28 cellular contexts compared by ENCODE assay signal in genomic region chr5:78637468-78637867, GRCh38. TPM values are rescaled to one million over a fixed set of nuclear protein-coding genes. Genes with fewer than 3 reads are reported as not detected.
DNase-seq lines count a peak whose midpoint lies in the region; ATAC-seq and TF ChIP-seq lines count a peak whose summit lies in the region.
"Had no signal": no experiment of that assay in that cellular context is flagged by ENCODE, and none has a peak within 500 bp of the region (broad histone marks: within the 10 kb centered on the region; RNA-seq: fewer than 3 reads in every experiment).

No MANE protein-coding gene starts in this region.

- H3K27me3 ChIP-seq in brain microvascular endothelial cell (replicated peaks) = no peaks in the 10 kb centered on the region
- H3K27me3 ChIP-seq in hepatocyte = no peaks in the 10 kb centered on the region
- no peaks in the 10 kb centered on the region for H3K27me3 ChIP-seq in stomach smooth muscle (ENCODE audit: control insufficient read depth in 1 of 2, insufficient read depth in 2 of 2, low read length in 2 of 2)
- no peaks in the 10 kb centered on the region for H3K27me3 ChIP-seq in GM23248 (replicated peaks; ENCODE audit: insufficient read depth)
- H3K27me3 ChIP-seq: BLaER1 treated with 17β-estradiol and CSF1 and Interleukin-3, amounts not matched to agents 10 nM and 100 nM; upper lobe of right lung had no signal

- H3K36me3 ChIP-seq in brain microvascular endothelial cell (replicated peaks) (peaks cover 17% of the 10 kb centered on the region), hepatocyte (replicated peaks; ENCODE audit: insufficient read depth, low read depth) (no peaks in the 10 kb centered on the region), stomach smooth muscle (ENCODE audit: control insufficient read depth in 2 of 2, insufficient read depth in 2 of 2, low read length in 2 of 2) (peaks cover 0 to 5% of the 10 kb centered on the region in 2 donors), GM23248 (ENCODE audit: low read depth) (no peaks in the 10 kb centered on the region)
- H3K36me3 ChIP-seq: upper lobe of right lung had no signal

- H3K4me3 ChIP-seq in brain microvascular endothelial cell (ENCODE audit: low read depth, low read length) = no peak overlapping the region
- no peak overlapping the region for H3K4me3 ChIP-seq in hepatocyte
- no peak overlapping the region for H3K4me3 ChIP-seq in stomach smooth muscle (ENCODE audit: low read length in 2 of 2)
- H3K4me3 ChIP-seq in GM23248 = no peak overlapping the region
- H3K4me3 ChIP-seq: BLaER1 treated with 17β-estradiol and CSF1 and Interleukin-3, amounts not matched to agents 10 nM and 100 nM; upper lobe of right lung had no signal

- 68% methylated on average over 5 of the region's 5 CpGs for WGBS in hepatocyte (ENCODE audit: low lambda C conversion rate, missing lambda C conversion rate)
- 90 to 91% methylated on average over 5 of the region's 5 CpGs for WGBS in GM23248 (ENCODE audit: low coverage in 1 of 2, low lambda C conversion rate in 2 of 2, missing lambda C conversion rate in 2 of 2), 2 experiments

- H3K4me1 Mint-ChIP-seq in immature natural killer cell = no peaks in the 10 kb centered on the region
- H3K4me1 Mint-ChIP-seq: activated naive CD8-positive, alpha-beta T cell treated with anti-CD3 and anti-CD28 coated beads for 36 hours had no signal

- H3K9ac ChIP-seq in stomach smooth muscle (ENCODE audit: low read length in 2 of 2) = no peak overlapping the region
- no peak overlapping the region for H3K9ac ChIP-seq in GM23248
- H3K9ac ChIP-seq: BLaER1 treated with 17β-estradiol and CSF1 and Interleukin-3, amounts not matched to agents 10 nM and 100 nM; KMS-11; parathyroid adenoma had no signal

- CTCF ChIA-PET in RWPE1 (lab: Yijun Ruan, JAX) = interaction anchor here (0.6 to 1.5 kb wide), 3 partner anchors 11 to 140 kb away, joined by 3 to 4 read pairs (median 4); no protein-coding TSS in a partner anchor

- H2AFZ ChIP-seq in hepatocyte = no peak overlapping the region
- H2AFZ ChIP-seq in GM23248 = no peak overlapping the region
- H2AFZ ChIP-seq: parathyroid adenoma had no signal

- H3K27ac ChIP-seq in RWPE1 (peak overlapping the region; percentile 82), brain microvascular endothelial cell (peak overlapping the region; percentile 51), hepatocyte (peak overlapping the region; percentile 78), stomach smooth muscle (ENCODE audit: low read length) (peak overlapping the region; percentile 53), GM23248 (no peak overlapping the region)
- H3K27ac ChIP-seq: BLaER1 treated with 17β-estradiol and CSF1 and Interleukin-3, amounts not matched to agents 10 nM and 100 nM; HL-60; KMS-11; parathyroid adenoma; upper lobe of right lung had no signal

- H3K4me3 Mint-ChIP-seq in immature natural killer cell = no peak overlapping the region
- H3K4me3 Mint-ChIP-seq: activated naive CD8-positive, alpha-beta T cell treated with anti-CD3 and anti-CD28 coated beads for 36 hours; activated T-cell treated with anti-CD3 and anti-CD28 coated beads, Interleukin-2, amount 50 U/mL, for 24 hours; dendritic cell treated with granulocyte-macrophage colony-stimulating factor and Interleukin-4, amounts not matched to agents 40 ng/mL and 50 ng/mL, for 4 days; WTC11 had no signal

- H3K9me3 ChIP-seq in hepatocyte (ENCODE audit: low read depth) = no peaks in the 10 kb centered on the region
- H3K9me3 ChIP-seq in stomach smooth muscle (ENCODE audit: control insufficient read depth in 2 of 2, low read length in 2 of 2) = no peaks in the 10 kb centered on the region
- H3K9me3 ChIP-seq in GM23248 (ENCODE audit: low read depth) = no peaks in the 10 kb centered on the region
- H3K9me3 ChIP-seq: upper lobe of right lung had no signal

- H3K27ac Mint-ChIP-seq in immature natural killer cell = no peak overlapping the region
- H3K27ac Mint-ChIP-seq: activated naive CD8-positive, alpha-beta T cell treated with anti-CD3 and anti-CD28 coated beads for 36 hours; activated T-cell treated with anti-CD3 and anti-CD28 coated beads, Interleukin-2, amount 50 U/mL, for 24 hours; dendritic cell treated with granulocyte-macrophage colony-stimulating factor and Interleukin-4, amounts not matched to agents 40 ng/mL and 50 ng/mL, for 4 days; WTC11 had no signal

- ATAC-seq in HG03520 (IDR thresholded peaks at IDR 0.05; ENCODE audit: unreplicated experiment) = no peak
- ATAC-seq: left colon, upper lobe of right lung, WTC11 had no signal

- POLR2A ChIA-PET in RWPE1 (lab: Yijun Ruan, JAX; ENCODE audit: low non-redundant PET) = no interaction called here

- H4K20me1 ChIP-seq in hepatocyte (ENCODE audit: insufficient read depth, poor library complexity, severe bottlenecking) (peaks cover 4% of the 10 kb centered on the region), GM23248 (ENCODE audit: insufficient read depth) (no peaks in the 10 kb centered on the region)

- H3K9me2 ChIP-seq in hepatocyte (replicated peaks; ENCODE audit: insufficient read depth) = no peaks in the 10 kb centered on the region
- no peaks in the 10 kb centered on the region for H3K9me2 ChIP-seq in GM23248 (ENCODE audit: insufficient read depth)

- DNase-seq in RWPE1 (ENCODE audit: low spot score) (no peak), brain microvascular endothelial cell (no peak), hepatocyte (ENCODE audit: low spot score) (no peak), immature natural killer cell (no peak), GM23248 (no peak), NCI-H748 treated with DMSO at 0.1 percent for 48 hours (lab: John Stamatoyannopoulos, UW) (no peak)
- DNase-seq: activated gamma-delta T cell; activated naive CD8-positive, alpha-beta T cell treated with anti-CD3 and anti-CD28 coated beads for 36 hours; activated T-cell treated with anti-CD3 and anti-CD28 coated beads, Interleukin-2, amount 50 U/mL, for 24 hours; DMS153; H7; hypothalamus; left colon; mesendoderm; NCI-H1417; NCI-H2081; NCI-H2227 treated with DMSO at 0.1 percent for 48 hours; NCI-H69; stimulated activated CD8-positive, alpha-beta memory T cell treated with anti-CD3 and anti-CD28 coated beads, Interleukin-4, amount 100 ng/mL, for 48 hours; upper lobe of right lung had no signal

- no peak overlapping the region for H3K4me2 ChIP-seq in hepatocyte
- no peak overlapping the region for H3K4me2 ChIP-seq in GM23248 (ENCODE audit: unreplicated experiment)
- H3K4me2 ChIP-seq: BLaER1 treated with 17β-estradiol and CSF1 and Interleukin-3, amounts not matched to agents 10 nM and 100 nM; KMS-11 had no signal

- TF ChIP-seq CTCF in RWPE1 (conservative IDR thresholded peaks at IDR 0.05; ENCODE audit: low read depth) = no peak
- no peak for TF ChIP-seq CTCF in brain microvascular endothelial cell (IDR thresholded peaks at IDR 0.05; ENCODE audit: low read depth, low read length, missing control alignments)
- TF ChIP-seq CTCF in hepatocyte (IDR thresholded peaks at IDR 0.05; ENCODE audit: poor library complexity) = no peak

- H3K36me3 Mint-ChIP-seq in immature natural killer cell = no peaks in the 10 kb centered on the region
- H3K36me3 Mint-ChIP-seq: activated naive CD8-positive, alpha-beta T cell treated with anti-CD3 and anti-CD28 coated beads for 36 hours had no signal

- H3K79me2 ChIP-seq in hepatocyte (peaks cover 92% of the 10 kb centered on the region), GM23248 (ENCODE audit: insufficient read depth) (peaks cover 74% of the 10 kb centered on the region)
- H3K79me2 ChIP-seq: parathyroid adenoma had no signal

- peaks cover 0 to 11% (median 4%) of the 10 kb centered on the region in 3 donors for H3K27me3 Mint-ChIP-seq in immature natural killer cell (ENCODE audit: low read depth in 3 of 3)
- H3K27me3 Mint-ChIP-seq: dendritic cell treated with granulocyte-macrophage colony-stimulating factor and Interleukin-4, amounts not matched to agents 40 ng/mL and 50 ng/mL, for 4 days had no signal

- in situ Hi-C loops in brain microvascular endothelial cell (cut with HindIII; ENCODE audit: low pct_ligation_motif_present, low sequenced_read_pairs) = loop anchor here (25.0 kb wide), 1 partner anchor 100 kb away; no protein-coding TSS in a partner anchor
- in situ Hi-C loops in GM23248 (cut with MboI) = no loop called here

- H3K9me3 Mint-ChIP-seq in immature natural killer cell = no peaks in the 10 kb centered on the region
- H3K9me3 Mint-ChIP-seq: activated naive CD8-positive, alpha-beta T cell treated with anti-CD3 and anti-CD28 coated beads for 36 hours; activated T-cell treated with anti-CD3 and anti-CD28 coated beads, Interleukin-2, amount 50 U/mL, for 24 hours; dendritic cell treated with granulocyte-macrophage colony-stimulating factor and Interleukin-4, amounts not matched to agents 40 ng/mL and 50 ng/mL, for 4 days had no signal

- H3F3A ChIP-seq in GM23248 (ENCODE audit: insufficient read depth) = peaks cover 27% of the 10 kb centered on the region

- peaks cover 47% of the 10 kb centered on the region for H3K4me1 ChIP-seq in hepatocyte (ENCODE audit: insufficient read depth)
- H3K4me1 ChIP-seq in stomach smooth muscle (ENCODE audit: control insufficient read depth, insufficient read depth, low read length) = peaks cover 52% of the 10 kb centered on the region
- H3K4me1 ChIP-seq in GM23248 (ENCODE audit: insufficient read depth) = peaks cover 30% of the 10 kb centered on the region

RNA-seq across cellular contexts. Expression of gene LHFPL2, which starts 11.1 kb away (rescaled TPM):
- 38.0 and 39.9 TPM in 2 replicates for total RNA-seq in hepatocyte
- 10.2 and 15.6 TPM in 2 replicates for polyA plus RNA-seq in hepatocyte
- polyA plus RNA-seq in immature natural killer cell = under 1 TPM in 2 of 3 donors, not detected in 1; 0.09 to 0.49 TPM
- 13.7 and 14.4 TPM in 2 replicates for total RNA-seq in GM23248 (2014; rRNA removed; shearing (Covaris generic))
- 8.0 and 8.4 TPM in 2 replicates for polyA plus RNA-seq in GM23248 (2016; fragmentation: Nextera tagmentation; extraction: Ambion mirVana)
